8 cellular contexts compared by ENCODE assay signal in genomic region chr2:97712175-97712574, GRCh38. TPM values are rescaled to one million over a fixed set of nuclear protein-coding genes. Genes with fewer than 3 reads are reported as not detected.
DNase-seq lines count a peak whose midpoint lies in the region; ATAC-seq and TF ChIP-seq lines count a peak whose summit lies in the region.
"Not testable (repeated sequence)": the region's sequence is repeated elsewhere in the genome, so short reads cannot be mapped to it uniquely, and the experiment has no call there.
"Had no signal": no experiment of that assay in that cellular context is flagged by ENCODE, and none has a peak within 500 bp of the region (broad histone marks: within the 10 kb centered on the region; RNA-seq: fewer than 3 reads in every experiment).

No MANE protein-coding gene starts in this region.

- CTCF ChIA-PET in Caco-2 (lab: Charles Lee): interaction anchor here (2.1 kb wide), 1 partner anchor 12 kb away, joined by 5 read pairs; no protein-coding TSS in a partner anchor
- CTCF ChIA-PET in activated CD8-positive, alpha-beta memory T cell treated with anti-CD3 and anti-CD28 coated beads, Interleukin-2, amount 10 ng/mL, durations not matched to agents 7 days and 5 days (lab: Charles Lee): interaction anchor here (1.1 to 24.7 kb wide), 5 partner anchors 13 to 122 kb away, joined by 3 to 621 read pairs (median 40); partner anchors contain the start of gene ANKRD36B

- H3K9me3 ChIP-seq in Caco-2: not testable (repeated sequence)

- H3K36me3 Mint-ChIP-seq in Caco-2 (ENCODE audit: insufficient read depth, unreplicated experiment); endothelial cell (ENCODE audit: low read depth, unreplicated experiment); natural killer cell: not testable (repeated sequence)
- H3K36me3 Mint-ChIP-seq in T-helper 2 cell treated with Interferon-gamma antibody and Interleukin-4, amounts not matched to agents 5 μg/mL and 100 μg/mL, for 36 hours (ENCODE audit: low read depth): peaks cover 38% of the 10 kb centered on the region
- H3K36me3 Mint-ChIP-seq in activated CD8-positive, alpha-beta memory T cell treated with anti-CD3 and anti-CD28 coated beads, Interleukin-2, amount 10 ng/mL, durations not matched to agents 7 days and 5 days: peaks cover 34% of the 10 kb centered on the region
- H3K36me3 Mint-ChIP-seq in activated naive CD4-positive, alpha-beta T cell treated with anti-CD3 and anti-CD28 coated beads, Interleukin-2, amount 50 U/mL, for 72 hours: peaks cover 31 to 45% of the 10 kb centered on the region in 2 donors

- peak overlapping the region; percentile 43 for H3K4me3 Mint-ChIP-seq in Caco-2 (ENCODE audit: unreplicated experiment)
- H3K4me3 Mint-ChIP-seq in T-helper 2 cell treated with Interferon-gamma antibody and Interleukin-4, amounts not matched to agents 5 μg/mL and 100 μg/mL, for 36 hours: peak overlapping the region; percentile 98
- H3K4me3 Mint-ChIP-seq in activated CD8-positive, alpha-beta memory T cell treated with anti-CD3 and anti-CD28 coated beads, Interleukin-2, amount 10 ng/mL, durations not matched to agents 7 days and 5 days: peak overlapping the region; percentile 83
- not testable (repeated sequence) for H3K4me3 Mint-ChIP-seq in endothelial cell (ENCODE audit: unreplicated experiment)
- H3K4me3 Mint-ChIP-seq in natural killer cell: peak overlapping the region; percentile 94

- H3K27me3 ChIP-seq in Caco-2 (replicated peaks; ENCODE audit: control insufficient read depth, insufficient read depth, low read length): not testable (repeated sequence)

- not testable (repeated sequence) for DNase-seq in Caco-2; T-helper 2 cell treated with Interferon-gamma antibody and Interleukin-4, amounts not matched to agents 5 μg/mL and 100 μg/mL, for 36 hours (ENCODE audit: low spot score); activated naive CD4-positive, alpha-beta T cell treated with anti-CD3 and anti-CD28 coated beads, Interleukin-2, amount 50 U/mL, for 72 hours (ENCODE audit: low spot score in 2 of 2); endothelial cell (ENCODE audit: low spot score); natural killer cell
- DNase-seq in activated CD8-positive, alpha-beta memory T cell treated with anti-CD3 and anti-CD28 coated beads, Interleukin-2, amount 10 ng/mL, durations not matched to agents 7 days and 5 days: peak; percentile 38
- peak; percentile 3 for DNase-seq in sciatic nerve (ENCODE audit: low spot score)

- H3K9me3 Mint-ChIP-seq in Caco-2 (ENCODE audit: unreplicated experiment); T-helper 2 cell treated with Interferon-gamma antibody and Interleukin-4, amounts not matched to agents 5 μg/mL and 100 μg/mL, for 36 hours; activated CD8-positive, alpha-beta memory T cell treated with anti-CD3 and anti-CD28 coated beads, Interleukin-2, amount 10 ng/mL, durations not matched to agents 7 days and 5 days (ENCODE audit: low read depth); activated naive CD4-positive, alpha-beta T cell treated with anti-CD3 and anti-CD28 coated beads, Interleukin-2, amount 50 U/mL, for 72 hours; endothelial cell (ENCODE audit: unreplicated experiment); natural killer cell: not testable (repeated sequence)

- POLR2A ChIA-PET in Caco-2 (lab: Charles Lee): not testable (repeated sequence)

- not testable (repeated sequence) for BruUV-seq in Caco-2 (replicated peaks; lab: Mats Ljungman, UMichigan)

- not testable (repeated sequence) for H3K4me3 ChIP-seq in Caco-2 (ENCODE audit: low read depth, low read length)

- ATAC-seq in activated CD8-positive, alpha-beta memory T cell treated with anti-CD3 and anti-CD28 coated beads, Interleukin-2, amount 10 ng/mL, durations not matched to agents 7 days and 5 days; activated naive CD4-positive, alpha-beta T cell treated with anti-CD3 and anti-CD28 coated beads, Interleukin-2, amount 50 U/mL, for 72 hours; natural killer cell; sciatic nerve: not testable (repeated sequence)

- H3K36me3 ChIP-seq in Caco-2 (ENCODE audit: control insufficient read depth, insufficient read depth, low read length): not testable (repeated sequence)

- H3K4me1 ChIP-seq in Caco-2: peaks cover 30% of the 10 kb centered on the region

- not testable (repeated sequence) for TF ChIP-seq CTCF in Caco-2 (IDR thresholded peaks at IDR 0.05; ENCODE audit: insufficient read depth in 1 of 2, low read depth in 1 of 2, low read length in 1 of 2, severe bottlenecking in 1 of 2, unreplicated experiment in 1 of 2); endothelial cell (IDR thresholded peaks at IDR 0.05; ENCODE audit: unreplicated experiment); natural killer cell (IDR thresholded peaks at IDR 0.05)

- not testable (repeated sequence) for H3K27me3 Mint-ChIP-seq in Caco-2 (ENCODE audit: insufficient read depth, unreplicated experiment); T-helper 2 cell treated with Interferon-gamma antibody and Interleukin-4, amounts not matched to agents 5 μg/mL and 100 μg/mL, for 36 hours (ENCODE audit: low read depth); activated CD8-positive, alpha-beta memory T cell treated with anti-CD3 and anti-CD28 coated beads, Interleukin-2, amount 10 ng/mL, durations not matched to agents 7 days and 5 days; natural killer cell (ENCODE audit: low read depth in 2 of 2)
- peaks cover 14% of the 10 kb centered on the region for H3K27me3 Mint-ChIP-seq in endothelial cell (ENCODE audit: unreplicated experiment)

- intact Hi-C loops in Caco-2 (cut with micrococcal nuclease; ENCODE audit: unreplicated experiment); sciatic nerve (cut with DNase I): not testable (repeated sequence)
- intact Hi-C loops in natural killer cell (cut with micrococcal nuclease): loop anchor here (2.0 to 10.0 kb wide), 3 partner anchors 17 to 753 kb away; partner anchors contain the start of gene ACTR1B

- H3K4me1 Mint-ChIP-seq in Caco-2 (ENCODE audit: low read depth, unreplicated experiment) (peaks cover 34% of the 10 kb centered on the region), endothelial cell (ENCODE audit: unreplicated experiment) (peaks cover 59% of the 10 kb centered on the region), natural killer cell (peaks cover 64 to 75% of the 10 kb centered on the region in 2 donors)
- peaks cover 57% of the 10 kb centered on the region for H3K4me1 Mint-ChIP-seq in T-helper 2 cell treated with Interferon-gamma antibody and Interleukin-4, amounts not matched to agents 5 μg/mL and 100 μg/mL, for 36 hours (ENCODE audit: low read depth)
- peaks cover 59% of the 10 kb centered on the region for H3K4me1 Mint-ChIP-seq in activated CD8-positive, alpha-beta memory T cell treated with anti-CD3 and anti-CD28 coated beads, Interleukin-2, amount 10 ng/mL, durations not matched to agents 7 days and 5 days

- H3K27ac Mint-ChIP-seq in Caco-2 (ENCODE audit: unreplicated experiment) (peak overlapping the region; percentile 48), endothelial cell (ENCODE audit: unreplicated experiment) (peak overlapping the region; percentile 74), natural killer cell (peak overlapping the region; percentile 97)
- H3K27ac Mint-ChIP-seq in T-helper 2 cell treated with Interferon-gamma antibody and Interleukin-4, amounts not matched to agents 5 μg/mL and 100 μg/mL, for 36 hours: peak overlapping the region; percentile 84
- peak overlapping the region; percentile 100 for H3K27ac Mint-ChIP-seq in activated CD8-positive, alpha-beta memory T cell treated with anti-CD3 and anti-CD28 coated beads, Interleukin-2, amount 10 ng/mL, durations not matched to agents 7 days and 5 days
- H3K27ac Mint-ChIP-seq in activated naive CD4-positive, alpha-beta T cell treated with anti-CD3 and anti-CD28 coated beads, Interleukin-2, amount 50 U/mL, for 72 hours: peak overlapping the region; percentile 92 to 98

RNA-seq across cellular contexts. Expression of gene ZAP70, which starts 1.2 kb away (rescaled TPM):
- total RNA-seq in Caco-2 (2022) (0.82 and 0.86 TPM in 2 replicates), endothelial cell (ENCODE audit: unreplicated experiment) (93.4 TPM), natural killer cell (1,000 to 10,000 TPM in 1 of 3 donors, 100 to 1,000 TPM in 2; 883 to 1,008 (median 954) TPM), sciatic nerve (4.5 TPM)
- 100 to 1,000 TPM; 286 to 338 TPM for total RNA-seq in activated CD8-positive, alpha-beta memory T cell treated with anti-CD3 and anti-CD28 coated beads, Interleukin-2, amount 10 ng/mL, durations not matched to agents 7 days and 5 days
- total RNA-seq in activated naive CD4-positive, alpha-beta T cell treated with anti-CD3 and anti-CD28 coated beads, Interleukin-2, amount 50 U/mL, for 72 hours: 100 to 1,000 TPM; 164 to 235 TPM
- total RNA-seq: NCI-H460 had no signal

RNA-seq across cellular contexts. Expression of gene C2orf92, which starts 42.7 kb away (rescaled TPM):
- total RNA-seq in Caco-2 (2022): 9.4 and 10.2 TPM in 2 replicates
- total RNA-seq in activated CD8-positive, alpha-beta memory T cell treated with anti-CD3 and anti-CD28 coated beads, Interleukin-2, amount 10 ng/mL, durations not matched to agents 7 days and 5 days: 1 to 10 TPM; 7.3 to 8.4 TPM
- total RNA-seq in activated naive CD4-positive, alpha-beta T cell treated with anti-CD3 and anti-CD28 coated beads, Interleukin-2, amount 50 U/mL, for 72 hours: 10 to 100 TPM in 1 of 2 donors, 1 to 10 TPM in 1; 6.5 to 17.5 TPM
- 15.1 TPM for total RNA-seq in endothelial cell (ENCODE audit: unreplicated experiment)
- total RNA-seq in natural killer cell: 10 to 100 TPM; 13.4 to 20.9 (median 16.1) TPM
- total RNA-seq in sciatic nerve: 17.7 TPM

RNA-seq across cellular contexts. Expression of gene ACTR1B, which starts 48.3 kb away (rescaled TPM):
- total RNA-seq in Caco-2 (2022) (41.1 and 42.3 TPM in 2 replicates), endothelial cell (ENCODE audit: unreplicated experiment) (52.1 TPM), natural killer cell (10 to 100 TPM; 71.6 to 81.1 (median 73.1) TPM), sciatic nerve (62.9 TPM)
- 10 to 100 TPM; 87.4 to 94.3 TPM for total RNA-seq in activated CD8-positive, alpha-beta memory T cell treated with anti-CD3 and anti-CD28 coated beads, Interleukin-2, amount 10 ng/mL, durations not matched to agents 7 days and 5 days
- total RNA-seq in activated naive CD4-positive, alpha-beta T cell treated with anti-CD3 and anti-CD28 coated beads, Interleukin-2, amount 50 U/mL, for 72 hours: 100 to 1,000 TPM in 1 of 2 donors, 10 to 100 TPM in 1; 77.0 to 124 TPM

Comparison
In these comparisons a context has a peak if more than half of its experiments do, and no peak if none do; other contexts are left out.
1. H3K27ac Mint-ChIP-seq: peak in every context shown above with its lines; median percentile 100 in activated CD8-positive, alpha-beta memory T cell treated with anti-CD3 and anti-CD28 coated beads, Interleukin-2, amount 10 ng/mL, durations not matched to agents 7 days and 5 days; 97 in natural killer cell; 95 in activated naive CD4-positive, alpha-beta T cell treated with anti-CD3 and anti-CD28 coated beads, Interleukin-2, amount 50 U/mL, for 72 hours; 84 in T-helper 2 cell treated with Interferon-gamma antibody and Interleukin-4, amounts not matched to agents 5 μg/mL and 100 μg/mL, for 36 hours; 74 in endothelial cell; 48 in Caco-2.
2. RNA of gene ZAP70, which starts 1.2 kb away (total RNA-seq): 883 to 1,008 TPM in natural killer cell, 286 to 338 TPM in activated CD8-positive, alpha-beta memory T cell treated with anti-CD3 and anti-CD28 coated beads, Interleukin-2, amount 10 ng/mL, durations not matched to agents 7 days and 5 days, 164 to 235 TPM in activated naive CD4-positive, alpha-beta T cell treated with anti-CD3 and anti-CD28 coated beads, Interleukin-2, amount 50 U/mL, for 72 hours and 93.4 TPM in endothelial cell (single experiment); 4.5 TPM in sciatic nerve (single experiment) and 0.82 to 0.86 TPM in Caco-2; every median in the first group is over 10 times any median in the second.